1 cellular context compared by ENCODE assay signal in genomic region chr3:8501388-8502131, GRCh38.
TF ChIP-seq lines count a peak whose summit lies in the region.

Gene LMCD1 (plus strand): TSS chr3:8501823. CDS start chr3:8501939, 116 bp downstream.

TF ChIP-seq in HepG2, 621 proteins besides CTCF, POLR2A, EP300 and RAD21 (continued from another document and continues in another):
- TF ChIP-seq ZNF556 (CRISPR knock-in tag; IDR thresholded peaks at IDR 0.05; ENCODE audit: borderline replicate concordance) (no peak; the same call in 1 of the 2 replicates), DNMT3B (CRISPR knock-in tag; conservative IDR thresholded peaks at IDR 0.05) (0 out of 2 replicates have a peak, but pooled peaks have one; percentile 46), ZNF549 (CRISPR knock-in tag; IDR thresholded peaks at IDR 0.05) (0 out of 2 replicates have a peak, but pooled peaks have one; percentile 37), ZNF850 (CRISPR knock-in tag; conservative IDR thresholded peaks at IDR 0.05) (no peak), DZIP1 (CRISPR knock-in tag; IDR thresholded peaks at IDR 0.05) (peak; percentile 81; the same call in 1 of the 2 replicates), PRDM4 (CRISPR knock-in tag; IDR thresholded peaks at IDR 0.05; ENCODE audit: borderline replicate concordance) (peak; percentile 66; the same call in 1 of the 2 replicates), ZNF460 (CRISPR knock-in tag; IDR thresholded peaks at IDR 0.05; ENCODE audit: borderline replicate concordance) (no peak), ZNF772 (CRISPR knock-in tag; IDR thresholded peaks at IDR 0.05) (peak; percentile 88), MAFK (conservative IDR thresholded peaks at IDR 0.05 in 1 of 2, IDR thresholded peaks at IDR 0.05 in 1 of 2; ENCODE audit: low read length in 2 of 2) (peak; percentile 26 to 29; a peak in 2 of 4 replicates), PTBP1 (IDR thresholded peaks at IDR 0.05; ENCODE audit: low read depth, low read length, poor library complexity, severe bottlenecking) (peak; percentile 68), CBX1 (IDR thresholded peaks at IDR 0.05; ENCODE audit: low read depth) (peak; percentile 55), TOPORS (CRISPR knock-in tag; IDR thresholded peaks at IDR 0.05) (peak; percentile 88), NFYC (CRISPR knock-in tag; IDR thresholded peaks at IDR 0.05) (peak; percentile 95), ZFYVE20 (CRISPR knock-in tag; IDR thresholded peaks at IDR 0.05; ENCODE audit: borderline replicate concordance, low read depth) (no peak), TSC22D2 (CRISPR knock-in tag; IDR thresholded peaks at IDR 0.05; ENCODE audit: borderline replicate concordance) (0 out of 2 replicates have a peak, but pooled peaks have one; percentile 62), RARA (CRISPR knock-in tag; IDR thresholded peaks at IDR 0.05) (peak; percentile 53), ZSCAN22 (CRISPR knock-in tag; IDR thresholded peaks at IDR 0.05) (peak; percentile 38; the same call in 1 of the 2 replicates), ZNF10 (CRISPR knock-in tag; IDR thresholded peaks at IDR 0.05; ENCODE audit: borderline replicate concordance, low read depth) (no peak), SP4 (CRISPR knock-in tag; IDR thresholded peaks at IDR 0.05) (peak; percentile 90), RORA (CRISPR knock-in tag; IDR thresholded peaks at IDR 0.05) (no peak), ATF7 (IDR thresholded peaks at IDR 0.05) (peak; percentile 40; the same call in 1 of the 2 replicates), ATF7 (CRISPR knock-in tag; IDR thresholded peaks at IDR 0.05) (peak; percentile 68; the same call in 1 of the 2 replicates), THYN1 (CRISPR knock-in tag; IDR thresholded peaks at IDR 0.05; ENCODE audit: borderline replicate concordance, low read depth) (0 out of 2 replicates have a peak, but pooled peaks have one; percentile 56), HOXA9 (CRISPR knock-in tag; IDR thresholded peaks at IDR 0.05; ENCODE audit: borderline replicate concordance) (peak; percentile 55; the same call in 1 of the 2 replicates), THAP11 (CRISPR knock-in tag; IDR thresholded peaks at IDR 0.05) (peak; percentile 67), CENPT (CRISPR knock-in tag; IDR thresholded peaks at IDR 0.05; ENCODE audit: low read depth) (no peak), HMGXB4 (CRISPR knock-in tag; IDR thresholded peaks at IDR 0.05; ENCODE audit: borderline replicate concordance in 1 of 2, low read depth in 1 of 2) (peak; percentile 43 to 49; a peak in 2 of 4 replicates), RXRA (CRISPR knock-in tag; IDR thresholded peaks at IDR 0.05) (peak; percentile 75), ZMYM3 (CRISPR knock-in tag; IDR thresholded peaks at IDR 0.05) (peak; percentile 55; the same call in 1 of the 2 replicates), BCL6 (CRISPR knock-in tag; IDR thresholded peaks at IDR 0.05) (no peak; the same call in 1 of the 2 replicates), ZNF331 (CRISPR knock-in tag; IDR thresholded peaks at IDR 0.05) (peak; percentile 80; the same call in 1 of the 2 replicates), ZNF614 (CRISPR knock-in tag; IDR thresholded peaks at IDR 0.05; ENCODE audit: borderline replicate concordance) (peak; percentile 75; the same call in 1 of the 2 replicates)
- TF ChIP-seq, protein P1, sequence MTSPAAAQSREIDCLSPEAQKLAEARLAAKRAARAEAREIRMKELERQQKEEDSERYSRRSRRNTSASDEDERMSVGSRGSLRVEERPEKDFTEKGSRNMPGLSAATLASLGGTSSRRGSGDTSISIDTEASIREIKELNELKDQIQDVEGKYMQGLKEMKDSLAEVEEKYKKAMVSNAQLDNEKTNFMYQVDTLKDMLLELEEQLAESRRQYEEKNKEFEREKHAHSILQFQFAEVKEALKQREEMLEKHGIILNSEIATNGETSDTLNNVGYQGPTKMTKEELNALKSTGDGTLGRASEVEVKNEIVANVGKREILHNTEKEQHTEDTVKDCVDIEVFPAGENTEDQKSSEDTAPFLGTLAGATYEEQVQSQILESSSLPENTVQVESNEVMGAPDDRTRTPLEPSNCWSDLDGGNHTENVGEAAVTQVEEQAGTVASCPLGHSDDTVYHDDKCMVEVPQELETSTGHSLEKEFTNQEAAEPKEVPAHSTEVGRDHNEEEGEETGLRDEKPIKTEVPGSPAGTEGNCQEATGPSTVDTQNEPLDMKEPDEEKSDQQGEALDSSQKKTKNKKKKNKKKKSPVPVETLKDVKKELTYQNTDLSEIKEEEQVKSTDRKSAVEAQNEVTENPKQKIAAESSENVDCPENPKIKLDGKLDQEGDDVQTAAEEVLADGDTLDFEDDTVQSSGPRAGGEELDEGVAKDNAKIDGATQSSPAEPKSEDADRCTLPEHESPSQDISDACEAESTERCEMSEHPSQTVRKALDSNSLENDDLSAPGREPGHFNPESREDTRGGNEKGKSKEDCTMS (CRISPR knock-in tag; conservative IDR thresholded peaks at IDR 0.05) = no peak
- TF ChIP-seq, protein P2, sequence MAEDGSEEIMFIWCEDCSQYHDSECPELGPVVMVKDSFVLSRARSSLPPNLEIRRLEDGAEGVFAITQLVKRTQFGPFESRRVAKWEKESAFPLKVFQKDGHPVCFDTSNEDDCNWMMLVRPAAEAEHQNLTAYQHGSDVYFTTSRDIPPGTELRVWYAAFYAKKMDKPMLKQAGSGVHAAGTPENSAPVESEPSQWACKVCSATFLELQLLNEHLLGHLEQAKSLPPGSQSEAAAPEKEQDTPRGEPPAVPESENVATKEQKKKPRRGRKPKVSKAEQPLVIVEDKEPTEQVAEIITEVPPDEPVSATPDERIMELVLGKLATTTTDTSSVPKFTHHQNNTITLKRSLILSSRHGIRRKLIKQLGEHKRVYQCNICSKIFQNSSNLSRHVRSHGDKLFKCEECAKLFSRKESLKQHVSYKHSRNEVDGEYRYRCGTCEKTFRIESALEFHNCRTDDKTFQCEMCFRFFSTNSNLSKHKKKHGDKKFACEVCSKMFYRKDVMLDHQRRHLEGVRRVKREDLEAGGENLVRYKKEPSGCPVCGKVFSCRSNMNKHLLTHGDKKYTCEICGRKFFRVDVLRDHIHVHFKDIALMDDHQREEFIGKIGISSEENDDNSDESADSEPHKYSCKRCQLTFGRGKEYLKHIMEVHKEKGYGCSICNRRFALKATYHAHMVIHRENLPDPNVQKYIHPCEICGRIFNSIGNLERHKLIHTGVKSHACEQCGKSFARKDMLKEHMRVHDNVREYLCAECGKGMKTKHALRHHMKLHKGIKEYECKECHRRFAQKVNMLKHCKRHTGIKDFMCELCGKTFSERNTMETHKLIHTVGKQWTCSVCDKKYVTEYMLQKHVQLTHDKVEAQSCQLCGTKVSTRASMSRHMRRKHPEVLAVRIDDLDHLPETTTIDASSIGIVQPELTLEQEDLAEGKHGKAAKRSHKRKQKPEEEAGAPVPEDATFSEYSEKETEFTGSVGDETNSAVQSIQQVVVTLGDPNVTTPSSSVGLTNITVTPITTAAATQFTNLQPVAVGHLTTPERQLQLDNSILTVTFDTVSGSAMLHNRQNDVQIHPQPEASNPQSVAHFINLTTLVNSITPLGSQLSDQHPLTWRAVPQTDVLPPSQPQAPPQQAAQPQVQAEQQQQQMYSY (CRISPR knock-in tag; IDR thresholded peaks at IDR 0.05) = peak; percentile 41; the same call in 1 of the 2 replicates
- TF ChIP-seq, protein P3, sequence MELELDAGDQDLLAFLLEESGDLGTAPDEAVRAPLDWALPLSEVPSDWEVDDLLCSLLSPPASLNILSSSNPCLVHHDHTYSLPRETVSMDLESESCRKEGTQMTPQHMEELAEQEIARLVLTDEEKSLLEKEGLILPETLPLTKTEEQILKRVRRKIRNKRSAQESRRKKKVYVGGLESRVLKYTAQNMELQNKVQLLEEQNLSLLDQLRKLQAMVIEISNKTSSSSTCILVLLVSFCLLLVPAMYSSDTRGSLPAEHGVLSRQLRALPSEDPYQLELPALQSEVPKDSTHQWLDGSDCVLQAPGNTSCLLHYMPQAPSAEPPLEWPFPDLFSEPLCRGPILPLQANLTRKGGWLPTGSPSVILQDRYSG (CRISPR knock-in tag; IDR thresholded peaks at IDR 0.05) = peak; percentile 98
- TF ChIP-seq, protein P4, sequence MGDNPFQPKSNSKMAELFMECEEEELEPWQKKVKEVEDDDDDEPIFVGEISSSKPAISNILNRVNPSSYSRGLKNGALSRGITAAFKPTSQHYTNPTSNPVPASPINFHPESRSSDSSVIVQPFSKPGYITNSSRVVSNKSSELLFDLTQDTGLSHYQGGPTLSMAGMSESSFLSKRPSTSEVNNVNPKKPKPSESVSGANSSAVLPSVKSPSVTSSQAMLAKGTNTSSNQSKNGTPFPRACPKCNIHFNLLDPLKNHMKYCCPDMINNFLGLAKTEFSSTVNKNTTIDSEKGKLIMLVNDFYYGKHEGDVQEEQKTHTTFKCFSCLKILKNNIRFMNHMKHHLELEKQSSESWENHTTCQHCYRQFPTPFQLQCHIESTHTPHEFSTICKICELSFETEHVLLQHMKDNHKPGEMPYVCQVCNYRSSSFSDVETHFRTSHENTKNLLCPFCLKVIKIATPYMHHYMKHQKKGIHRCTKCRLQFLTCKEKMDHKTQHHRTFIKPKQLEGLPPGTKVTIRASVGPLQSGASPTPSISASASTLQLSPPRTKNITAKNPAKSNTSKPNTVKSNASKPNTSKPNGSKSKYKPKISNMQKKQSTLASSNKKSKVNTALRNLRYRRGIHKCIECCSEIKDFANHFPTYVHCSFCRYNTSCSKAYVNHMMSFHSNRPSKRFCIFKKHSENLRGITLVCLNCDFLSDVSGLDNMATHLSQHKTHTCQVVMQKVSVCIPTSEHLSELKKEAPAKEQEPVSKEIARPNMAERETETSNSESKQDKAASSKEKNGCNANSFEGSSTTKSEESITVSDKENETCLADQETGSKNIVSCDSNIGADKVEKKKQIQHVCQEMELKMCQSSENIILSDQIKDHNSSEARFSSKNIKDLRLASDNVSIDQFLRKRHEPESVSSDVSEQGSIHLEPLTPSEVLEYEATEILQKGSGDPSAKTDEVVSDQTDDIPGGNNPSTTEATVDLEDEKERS (CRISPR knock-in tag; IDR thresholded peaks at IDR 0.05) = peak; percentile 70; the same call in 1 of the 2 replicates
- TF ChIP-seq, protein P5, sequence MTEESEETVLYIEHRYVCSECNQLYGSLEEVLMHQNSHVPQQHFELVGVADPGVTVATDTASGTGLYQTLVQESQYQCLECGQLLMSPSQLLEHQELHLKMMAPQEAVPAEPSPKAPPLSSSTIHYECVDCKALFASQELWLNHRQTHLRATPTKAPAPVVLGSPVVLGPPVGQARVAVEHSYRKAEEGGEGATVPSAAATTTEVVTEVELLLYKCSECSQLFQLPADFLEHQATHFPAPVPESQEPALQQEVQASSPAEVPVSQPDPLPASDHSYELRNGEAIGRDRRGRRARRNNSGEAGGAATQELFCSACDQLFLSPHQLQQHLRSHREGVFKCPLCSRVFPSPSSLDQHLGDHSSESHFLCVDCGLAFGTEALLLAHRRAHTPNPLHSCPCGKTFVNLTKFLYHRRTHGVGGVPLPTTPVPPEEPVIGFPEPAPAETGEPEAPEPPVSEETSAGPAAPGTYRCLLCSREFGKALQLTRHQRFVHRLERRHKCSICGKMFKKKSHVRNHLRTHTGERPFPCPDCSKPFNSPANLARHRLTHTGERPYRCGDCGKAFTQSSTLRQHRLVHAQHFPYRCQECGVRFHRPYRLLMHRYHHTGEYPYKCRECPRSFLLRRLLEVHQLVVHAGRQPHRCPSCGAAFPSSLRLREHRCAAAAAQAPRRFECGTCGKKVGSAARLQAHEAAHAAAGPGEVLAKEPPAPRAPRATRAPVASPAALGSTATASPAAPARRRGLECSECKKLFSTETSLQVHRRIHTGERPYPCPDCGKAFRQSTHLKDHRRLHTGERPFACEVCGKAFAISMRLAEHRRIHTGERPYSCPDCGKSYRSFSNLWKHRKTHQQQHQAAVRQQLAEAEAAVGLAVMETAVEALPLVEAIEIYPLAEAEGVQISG (CRISPR knock-in tag; IDR thresholded peaks at IDR 0.05) = peak; percentile 82
